ENCODE assay signal across 21 cellular contexts in the genomic region with DNA sequence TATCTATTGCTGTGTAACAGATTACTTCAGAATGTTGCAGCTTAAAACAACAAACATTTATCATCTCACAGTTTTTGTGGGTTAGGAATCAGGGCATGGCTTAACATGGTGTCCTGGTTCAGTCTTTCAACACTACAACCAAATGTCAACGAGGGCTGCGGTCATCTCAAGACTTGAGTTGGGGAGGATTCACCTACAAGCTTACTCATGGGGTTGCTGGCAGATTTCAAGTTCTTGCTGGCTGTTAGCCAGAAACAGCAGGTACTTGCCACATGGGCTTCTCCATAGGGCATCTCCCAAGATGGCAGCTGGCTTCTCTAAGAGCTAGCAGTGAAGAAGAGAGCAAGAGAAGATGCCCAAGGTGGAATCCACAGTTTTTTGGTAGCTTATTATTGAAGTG. TPM values are rescaled to one million over a fixed set of nuclear protein-coding genes. Genes with fewer than 3 reads are reported as not detected.
"Had no signal": no experiment of that assay in that cellular context is flagged by ENCODE, and none has a peak within 500 bp of the region (broad histone marks: within the 10 kb centered on the region; RNA-seq: fewer than 3 reads in every experiment).

No MANE protein-coding gene starts in this region.

- H3K36me3 Mint-ChIP-seq: naive thymus-derived CD4-positive, alpha-beta T cell had no signal

- H3K9me3 ChIP-seq: colonic mucosa, heart left ventricle, sigmoid colon had no signal

- ATAC-seq: heart left ventricle; left lobe of liver; naive thymus-derived CD4-positive, alpha-beta T cell had no signal

- H3K4me3 ChIP-seq: colonic mucosa, heart left ventricle, sigmoid colon, skin epidermis had no signal

- H3K27ac ChIP-seq: colonic mucosa, heart left ventricle, sigmoid colon, skin epidermis had no signal

- H3K9me3 Mint-ChIP-seq: endodermal cell; naive thymus-derived CD4-positive, alpha-beta T cell; nephron progenitor cell had no signal

- DNase-seq: colonic mucosa; effector CD4-positive, alpha-beta T cell; endodermal cell; heart left ventricle; hippocampal formation; islet precursor cell; mammary epithelial cell; naive thymus-derived CD4-positive, alpha-beta T cell; nephron progenitor cell; sigmoid colon; stimulated activated CD4-positive, alpha-beta T cell treated with anti-CD3 and anti-CD28 coated beads, Interleukin-2, amount 100 ng/mL, for 24 hours; stimulated activated CD4-positive, alpha-beta T cell treated with anti-CD3 and anti-CD28 coated beads, Interleukin-4, amount 100 ng/mL, for 4 hours; stimulated activated naive CD4-positive, alpha-beta T cell treated with Interleukin-2 at 50 U/mL for 16 hours; trophoblast cell had no signal

- H3K4me1 Mint-ChIP-seq: endodermal cell; naive thymus-derived CD4-positive, alpha-beta T cell; nephron progenitor cell had no signal

- H3K27me3 ChIP-seq: colonic mucosa, heart left ventricle, sigmoid colon had no signal

- H3K36me3 ChIP-seq: colonic mucosa, heart left ventricle, sigmoid colon had no signal

- H3K27ac Mint-ChIP-seq: endodermal cell; naive thymus-derived CD4-positive, alpha-beta T cell; nephron progenitor cell had no signal

- H3K4me3 Mint-ChIP-seq: endodermal cell; naive thymus-derived CD4-positive, alpha-beta T cell; nephron progenitor cell had no signal

- H3K4me1 ChIP-seq: colonic mucosa, heart left ventricle, sigmoid colon had no signal

RNA-seq across cellular contexts. Expression of gene C9orf153, which starts 42.4 kb away (rescaled TPM):
- total RNA-seq: colonic mucosa, dermis microvascular lymphatic vessel endothelial cell, frontal cortex, glomerular endothelial cell had no signal
- polyA plus RNA-seq: endothelial cell of umbilical vein; mammary epithelial cell; naive thymus-derived CD4-positive, alpha-beta T cell; urinary bladder had no signal
